ENCODE assay signal across 1 cellular context in genomic region chr5:856531-857425, GRCh38.
TF ChIP-seq lines count a peak whose summit lies in the region.

No MANE protein-coding gene starts in this region.

TF ChIP-seq in HEK293, 187 proteins besides CTCF, POLR2A, EP300 and RAD21 (continued from another document and continues in another):
- TF ChIP-seq ZNF704 (tag by site-specific recombination; IDR thresholded peaks at IDR 0.05) (no peak), ZNF274 (IDR thresholded peaks at IDR 0.05; ENCODE audit: low read length) (no peak), ZNF274 (tag by site-specific recombination; IDR thresholded peaks at IDR 0.05; ENCODE audit: borderline replicate concordance) (0 out of 2 replicates have a peak, but pooled peaks have one; percentile 13), ZNF830 (tag by site-specific recombination; IDR thresholded peaks at IDR 0.05; ENCODE audit: low read depth) (no peak), ZNF19 (tag by site-specific recombination; IDR thresholded peaks at IDR 0.05; ENCODE audit: low read depth) (no peak), ZNF701 (tag by site-specific recombination; IDR thresholded peaks at IDR 0.05) (no peak), ZNF791 (tag by site-specific recombination; IDR thresholded peaks at IDR 0.05) (no peak), ZNF610 (tag by site-specific recombination; IDR thresholded peaks at IDR 0.05; ENCODE audit: borderline replicate concordance) (no peak), ZNF510 (tag by site-specific recombination; IDR thresholded peaks at IDR 0.05; ENCODE audit: insufficient replicate concordance) (no peak), SCRT2 (tag by site-specific recombination; IDR thresholded peaks at IDR 0.05) (no peak), ZBTB20 (tag by site-specific recombination; IDR thresholded peaks at IDR 0.05) (no peak), HOXC10 (CRISPR knock-in tag; IDR thresholded peaks at IDR 0.05) (no peak), MYNN (tag by site-specific recombination; IDR thresholded peaks at IDR 0.05; ENCODE audit: borderline replicate concordance) (no peak; the same call in 1 of the 2 replicates), ZNF214 (tag by site-specific recombination; IDR thresholded peaks at IDR 0.05; ENCODE audit: borderline replicate concordance) (no peak), TSHZ1 (tag by site-specific recombination; IDR thresholded peaks at IDR 0.05; ENCODE audit: borderline replicate concordance) (no peak), ATF2 (tag by site-specific recombination; IDR thresholded peaks at IDR 0.05; ENCODE audit: low read depth) (no peak), YY1 (tag by site-specific recombination; IDR thresholded peaks at IDR 0.05) (no peak), ZNF624 (tag by site-specific recombination; IDR thresholded peaks at IDR 0.05) (no peak), ZNF121 (tag by site-specific recombination; IDR thresholded peaks at IDR 0.05) (no peak), ZNF629 (tag by site-specific recombination; IDR thresholded peaks at IDR 0.05) (no peak), ZNF549 (tag by site-specific recombination; IDR thresholded peaks at IDR 0.05) (no peak), HOXD13 (CRISPR knock-in tag; IDR thresholded peaks at IDR 0.05; ENCODE audit: borderline replicate concordance) (no peak), BCL11B (tag by site-specific recombination; IDR thresholded peaks at IDR 0.05; ENCODE audit: low read depth) (no peak), ZNF112 (tag by site-specific recombination; IDR thresholded peaks at IDR 0.05) (no peak), ZNF433 (tag by site-specific recombination; IDR thresholded peaks at IDR 0.05; ENCODE audit: low read depth) (no peak), ZIC2 (tag by site-specific recombination; IDR thresholded peaks at IDR 0.05) (no peak), ZNF362 (tag by site-specific recombination; IDR thresholded peaks at IDR 0.05) (no peak), ZNF707 (tag by site-specific recombination; IDR thresholded peaks at IDR 0.05) (0 out of 2 replicates have a peak, but pooled peaks have one; percentile 31), ZSCAN30 (tag by site-specific recombination; IDR thresholded peaks at IDR 0.05) (no peak), REST (tag by site-specific recombination; IDR thresholded peaks at IDR 0.05) (no peak), GLI2 (tag by site-specific recombination; IDR thresholded peaks at IDR 0.05; ENCODE audit: borderline replicate concordance, low read depth) (no peak), ZNF221 (tag by site-specific recombination; IDR thresholded peaks at IDR 0.05; ENCODE audit: borderline replicate concordance) (no peak), PRDM1 (tag by site-specific recombination; IDR thresholded peaks at IDR 0.05) (no peak), ZNF404 (tag by site-specific recombination; IDR thresholded peaks at IDR 0.05) (no peak), OSR2 (tag by site-specific recombination; IDR thresholded peaks at IDR 0.05) (no peak), PRDM6 (tag by site-specific recombination; IDR thresholded peaks at IDR 0.05) (no peak), ZNF211 (tag by site-specific recombination; IDR thresholded peaks at IDR 0.05; ENCODE audit: low read depth) (no peak), ZFP3 (tag by site-specific recombination; IDR thresholded peaks at IDR 0.05; ENCODE audit: low read depth) (no peak), ZNF776 (tag by site-specific recombination; IDR thresholded peaks at IDR 0.05; ENCODE audit: borderline replicate concordance) (0 out of 2 replicates have a peak, but pooled peaks have one; percentile 7), ZNF155 (tag by site-specific recombination; IDR thresholded peaks at IDR 0.05) (no peak), ZBTB8A (tag by site-specific recombination; IDR thresholded peaks at IDR 0.05) (no peak), ZNF302 (tag by site-specific recombination; IDR thresholded peaks at IDR 0.05; ENCODE audit: low read depth) (no peak), SP3 (tag by site-specific recombination; IDR thresholded peaks at IDR 0.05) (no peak), ZBTB10 (tag by site-specific recombination; IDR thresholded peaks at IDR 0.05) (0 out of 2 replicates have a peak, but pooled peaks have one; percentile 43), ZNF580 (tag by site-specific recombination; IDR thresholded peaks at IDR 0.05) (no peak), ZNF37A (tag by site-specific recombination; IDR thresholded peaks at IDR 0.05) (no peak), ZSCAN4 (tag by site-specific recombination; IDR thresholded peaks at IDR 0.05) (peak; percentile 74), ZNF560 (tag by site-specific recombination; IDR thresholded peaks at IDR 0.05; ENCODE audit: borderline replicate concordance) (no peak), KLF10 (tag by site-specific recombination; IDR thresholded peaks at IDR 0.05) (no peak), ZNF596 (tag by site-specific recombination; IDR thresholded peaks at IDR 0.05) (no peak), HOXA7 (CRISPR knock-in tag; IDR thresholded peaks at IDR 0.05; ENCODE audit: borderline replicate concordance) (no peak), ZNF114 (tag by site-specific recombination; IDR thresholded peaks at IDR 0.05) (no peak), ZNF169 (tag by site-specific recombination; IDR thresholded peaks at IDR 0.05) (no peak), ZNF654 (tag by site-specific recombination; IDR thresholded peaks at IDR 0.05; ENCODE audit: low read depth) (no peak)
